Comparison of ENCODE assay signal across 8 cellular contexts in genomic region chr2:166539340-166540162, GRCh38. TPM values are rescaled to one million over a fixed set of nuclear protein-coding genes. Genes with fewer than 3 reads are reported as not detected.
DNase-seq lines count a peak whose midpoint lies in the region; ATAC-seq and TF ChIP-seq lines count a peak whose summit lies in the region.

No MANE protein-coding gene starts in this region.

- H4K20me1 ChIP-seq in SK-N-SH (ENCODE audit: insufficient read depth), result no peaks in the 10 kb centered on the region

- TF ChIP-seq RAD21 in SK-N-SH (IDR thresholded peaks at IDR 0.05; ENCODE audit: low read length), result peak; percentile 96

- no peaks in the 10 kb centered on the region for H3K9me2 ChIP-seq in SK-N-SH

- POLR2A ChIA-PET in SK-N-SH (lab: Yijun Ruan, JAX), result interaction anchor here (0.8 kb wide), 1 partner anchor 1579 kb away, joined by 3 read pairs; no protein-coding TSS in a partner anchor

- peak; percentile 67 for TF ChIP-seq CTCF in BE2C (IDR thresholded peaks at IDR 0.05; ENCODE audit: low read depth, low read length)
- TF ChIP-seq CTCF in GM12873 (IDR thresholded peaks at IDR 0.05; ENCODE audit: insufficient read depth, low read depth, low read length, missing control alignments), result peak; percentile 73
- TF ChIP-seq CTCF in SK-N-SH (IDR thresholded peaks at IDR 0.05), result peak; percentile 94
- TF ChIP-seq CTCF in epithelial cell of esophagus (IDR thresholded peaks at IDR 0.05; ENCODE audit: insufficient read depth, low read depth, low read length, missing control alignments), result peak; percentile 79

- H2AFZ ChIP-seq in SK-N-SH (ENCODE audit: low read depth), result 0 out of 2 replicates have a peak overlapping the region, but pooled peaks have one; percentile 10

- ATAC-seq in HG02571 (IDR thresholded peaks at IDR 0.05; ENCODE audit: unreplicated experiment), result peak; percentile 98

- H3K79me2 ChIP-seq in SK-N-SH (ENCODE audit: insufficient read depth), result no peaks in the 10 kb centered on the region

- H3K4me1 ChIP-seq in BE2C, result no peaks in the 10 kb centered on the region
- peaks cover 0 to 2% of the 10 kb centered on the region in 2 experiments; a peak in 1 of 4 replicates for H3K4me1 ChIP-seq in SK-N-SH (ENCODE audit: control insufficient read depth in 1 of 2, insufficient read depth in 2 of 2, low read depth in 1 of 2, low read length in 1 of 2)

- H3K9ac ChIP-seq in SK-N-SH, result no peak overlapping the region

- H3K9me3 ChIP-seq in BE2C (no peaks in the 10 kb centered on the region), SK-N-SH (no peaks in the 10 kb centered on the region)

- 0 out of 2 replicates have a peak overlapping the region, but pooled peaks have one; percentile 38 for H3K4me2 ChIP-seq in SK-N-SH

- CTCF ChIA-PET in SK-N-SH (lab: Yijun Ruan, JAX), result interaction anchor here (0.6 to 1.9 kb wide), 61 partner anchors 8 to 1894 kb away, joined by 3 to 20 read pairs (median 4); partner anchors contain the start of gene SCN7A

- no peaks in the 10 kb centered on the region for H3F3A ChIP-seq in SK-N-SH (replicated peaks; ENCODE audit: insufficient read depth)

- peak; percentile 17 for DNase-seq in BE2C
- DNase-seq in M059J (ENCODE audit: low read depth), result peak; percentile 42
- peak; percentile 39 for DNase-seq in SK-N-SH
- peak; percentile 69 for DNase-seq in epithelial cell of esophagus (ENCODE audit: low read depth)
- DNase-seq in myocyte (ENCODE audit: low read depth), result peak; percentile 86
- no peak for DNase-seq in 8988T

- H3K4me3 ChIP-seq in BE2C (ENCODE audit: low read depth, low read length) (no peak overlapping the region), SK-N-SH (ENCODE audit: low read depth in 2 of 2, low read length in 1 of 2) (peak overlapping the region in 1 of 2 experiments; percentile 18; a peak in 1 of 4 replicates), epithelial cell of esophagus (ENCODE audit: low read length) (no peak overlapping the region)

- H3K36me3 ChIP-seq in BE2C (no peaks in the 10 kb centered on the region), SK-N-SH (replicated peaks in 1 of 2; ENCODE audit: control insufficient read depth in 1 of 2, insufficient read depth in 2 of 2, low read length in 1 of 2) (no peaks in the 10 kb centered on the region)

- WGBS in SK-N-SH (ENCODE audit: low lambda C conversion rate), result 31% methylated on average over 9 of the region's 9 CpGs

- no peak for TF ChIP-seq EP300 in SK-N-SH (IDR thresholded peaks at IDR 0.05; ENCODE audit: borderline replicate concordance in 1 of 2, low read depth in 1 of 2, low read length in 1 of 2)

- peak overlapping the region in 1 of 2 experiments; percentile 5; a peak in 1 of 4 replicates for H3K27ac ChIP-seq in SK-N-SH (ENCODE audit: low read depth in 2 of 2, low read length in 1 of 2)

- no peaks in the 10 kb centered on the region for H3K27me3 ChIP-seq in BE2C
- no peaks in the 10 kb centered on the region for H3K27me3 ChIP-seq in SK-N-SH (ENCODE audit: insufficient read depth)

TF ChIP-seq in SK-N-SH, 30 proteins besides CTCF, POLR2A, EP300 and RAD21:
- TF ChIP-seq NRF1 (IDR thresholded peaks at IDR 0.05; ENCODE audit: low read depth, low read length) (no peak), SMC3 (IDR thresholded peaks at IDR 0.05; ENCODE audit: low read depth, low read length) (peak; percentile 86)

RNA-seq across cellular contexts. Expression of gene SCN7A, which starts 45.5 kb away (rescaled TPM):
- polyA plus RNA-seq in BE2C (2012; ENCODE audit: insufficient read depth, insufficient read length, low read depth), result 0.06 TPM
- not detected in 2 replicates for total RNA-seq in M059J (2014; rRNA removed; shearing (Covaris generic))
- 0.02 and 0.05 TPM in 2 replicates for polyA plus RNA-seq in SK-N-SH (2012; rRNA removed)
- 0.04 and 0.05 TPM in 2 replicates for polyA plus RNA-seq in SK-N-SH (2012; cell fraction: cytosol; rRNA removed)
- 0.02 TPM in 2 replicates for polyA plus RNA-seq in SK-N-SH (2012; cell fraction: nucleus; rRNA removed)
- 0.16 and 0.21 TPM in 2 replicates for total RNA-seq in myocyte
- 0.01 TPM for polyA plus RNA-seq in myocyte (2012)
